Comparison of ENCODE assay signal across 2 cellular contexts in the genomic region with DNA sequence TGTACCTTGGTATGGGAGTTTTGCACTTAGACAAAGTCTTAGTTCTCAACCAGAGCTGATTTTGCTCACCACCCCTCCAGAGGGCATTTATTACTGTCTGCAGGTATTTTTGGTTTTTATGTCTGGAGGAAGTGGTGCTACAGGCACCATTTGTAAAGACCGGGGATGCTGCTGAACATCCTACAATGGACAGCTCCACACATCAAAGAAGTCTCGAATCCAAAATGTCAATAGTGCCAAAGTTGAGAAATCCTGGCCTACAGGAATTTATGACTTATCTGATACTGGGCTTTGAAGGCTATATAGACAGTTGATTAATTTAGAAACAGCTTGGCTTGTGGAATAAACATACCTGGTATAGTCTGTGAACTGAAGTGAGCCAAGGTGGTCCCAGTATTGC.
TF ChIP-seq lines count a peak whose summit lies in the region.

No MANE protein-coding gene starts in this region.

TF ChIP-seq in HepG2, 621 proteins besides CTCF, POLR2A, EP300 and RAD21:
- TF ChIP-seq HDAC2 (CRISPR knock-in tag; IDR thresholded peaks at IDR 0.05) (no peak), MIER2 (CRISPR knock-in tag; IDR thresholded peaks at IDR 0.05) (peak; percentile 85), ZNF331 (CRISPR knock-in tag; IDR thresholded peaks at IDR 0.05) (no peak), GPN1 (CRISPR knock-in tag; IDR thresholded peaks at IDR 0.05; ENCODE audit: borderline replicate concordance) (no peak), TCF7 (IDR thresholded peaks at IDR 0.05; ENCODE audit: low read depth) (0 out of 2 replicates have a peak, but pooled peaks have one; percentile 32)
- TF ChIP-seq, protein P1, sequence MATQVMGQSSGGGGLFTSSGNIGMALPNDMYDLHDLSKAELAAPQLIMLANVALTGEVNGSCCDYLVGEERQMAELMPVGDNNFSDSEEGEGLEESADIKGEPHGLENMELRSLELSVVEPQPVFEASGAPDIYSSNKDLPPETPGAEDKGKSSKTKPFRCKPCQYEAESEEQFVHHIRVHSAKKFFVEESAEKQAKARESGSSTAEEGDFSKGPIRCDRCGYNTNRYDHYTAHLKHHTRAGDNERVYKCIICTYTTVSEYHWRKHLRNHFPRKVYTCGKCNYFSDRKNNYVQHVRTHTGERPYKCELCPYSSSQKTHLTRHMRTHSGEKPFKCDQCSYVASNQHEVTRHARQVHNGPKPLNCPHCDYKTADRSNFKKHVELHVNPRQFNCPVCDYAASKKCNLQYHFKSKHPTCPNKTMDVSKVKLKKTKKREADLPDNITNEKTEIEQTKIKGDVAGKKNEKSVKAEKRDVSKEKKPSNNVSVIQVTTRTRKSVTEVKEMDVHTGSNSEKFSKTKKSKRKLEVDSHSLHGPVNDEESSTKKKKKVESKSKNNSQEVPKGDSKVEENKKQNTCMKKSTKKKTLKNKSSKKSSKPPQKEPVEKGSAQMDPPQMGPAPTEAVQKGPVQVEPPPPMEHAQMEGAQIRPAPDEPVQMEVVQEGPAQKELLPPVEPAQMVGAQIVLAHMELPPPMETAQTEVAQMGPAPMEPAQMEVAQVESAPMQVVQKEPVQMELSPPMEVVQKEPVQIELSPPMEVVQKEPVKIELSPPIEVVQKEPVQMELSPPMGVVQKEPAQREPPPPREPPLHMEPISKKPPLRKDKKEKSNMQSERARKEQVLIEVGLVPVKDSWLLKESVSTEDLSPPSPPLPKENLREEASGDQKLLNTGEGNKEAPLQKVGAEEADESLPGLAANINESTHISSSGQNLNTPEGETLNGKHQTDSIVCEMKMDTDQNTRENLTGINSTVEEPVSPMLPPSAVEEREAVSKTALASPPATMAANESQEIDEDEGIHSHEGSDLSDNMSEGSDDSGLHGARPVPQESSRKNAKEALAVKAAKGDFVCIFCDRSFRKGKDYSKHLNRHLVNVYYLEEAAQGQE (IDR thresholded peaks at IDR 0.05; ENCODE audit: borderline replicate concordance in 1 of 2, low read depth in 1 of 2, low read length in 2 of 2), result peak in 1 of 2 experiments; percentile 85; a peak in 2 of 4 replicates

TF ChIP-seq in GM12878, 131 proteins besides CTCF, POLR2A, EP300 and RAD21:
- TF ChIP-seq, protein P1 (IDR thresholded peaks at IDR 0.05; ENCODE audit: low read depth, low read length), result peak; percentile 63
- TF ChIP-seq IKZF1 (conservative IDR thresholded peaks at IDR 0.05), result no peak
